Comparison of ENCODE assay signal across 8 cellular contexts in the genomic region with DNA sequence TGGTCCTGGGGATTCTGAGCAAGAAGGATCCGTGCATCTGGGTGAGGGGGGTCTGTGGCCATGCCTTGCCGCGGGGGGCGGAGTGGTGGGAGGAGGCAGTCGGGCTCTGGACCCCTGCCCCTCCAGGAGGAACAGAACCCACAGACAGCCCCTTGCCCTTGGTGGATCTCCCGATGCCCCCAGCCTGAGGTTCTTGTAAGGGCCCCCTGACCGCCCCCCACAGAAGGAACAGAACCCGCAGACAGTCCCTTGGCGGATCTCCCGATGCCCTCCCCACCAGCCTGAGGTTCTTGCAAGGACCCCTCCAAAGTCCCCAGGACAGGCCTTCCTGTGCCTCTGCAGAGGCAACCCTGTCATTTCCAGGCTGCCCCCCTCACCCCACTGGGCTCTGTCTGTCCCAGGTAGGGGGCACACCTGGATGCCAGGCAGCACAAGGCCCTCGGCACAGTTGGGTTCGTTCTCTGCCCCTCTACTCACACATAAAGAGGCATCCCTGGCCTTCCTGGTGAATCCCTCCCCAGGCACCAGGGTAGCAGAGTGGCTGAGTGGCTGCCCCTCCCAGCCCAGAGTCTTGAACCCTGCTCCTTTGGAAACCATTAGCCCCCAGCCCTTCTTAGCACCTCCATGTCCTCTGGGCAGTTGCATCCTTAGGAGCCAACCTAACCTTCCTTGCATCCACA. TPM values are rescaled to one million over a fixed set of nuclear protein-coding genes. Genes with fewer than 3 reads are reported as not detected.
A peak's percentile ranks its signal among the peaks of the same experiment; 100 is the strongest.
DNase-seq lines count a peak whose midpoint lies in the region; ATAC-seq and TF ChIP-seq lines count a peak whose summit lies in the region.

No MANE protein-coding gene starts in this region.

- H3K36me3 ChIP-seq in CD4-positive, alpha-beta memory T cell (ENCODE audit: insufficient read depth, low read length), result no peaks in the 10 kb centered on the region
- no peaks in the 10 kb centered on the region for H3K36me3 ChIP-seq in SK-N-MC (ENCODE audit: insufficient read depth, low read length)

- ATAC-seq in foreskin keratinocyte (no peak), GM18873 (IDR thresholded peaks at IDR 0.05; ENCODE audit: low FRiP score, unreplicated experiment) (no peak), HG03432 (IDR thresholded peaks at IDR 0.05; ENCODE audit: unreplicated experiment) (no peak)

- H3K4me3 Mint-ChIP-seq in CD4-positive, alpha-beta memory T cell, result peak overlapping the region in 6 of 8 donors; percentile 20 to 72 (median 54)

- no peaks in the 10 kb centered on the region for H3K36me3 Mint-ChIP-seq in CD4-positive, alpha-beta memory T cell

- no peak overlapping the region for H3K27ac Mint-ChIP-seq in CD4-positive, alpha-beta memory T cell

- peaks cover 5 to 11% of the 10 kb centered on the region in 2 donors for H3K27me3 Mint-ChIP-seq in CD4-positive, alpha-beta memory T cell

- H3K4me1 ChIP-seq in CD4-positive, alpha-beta memory T cell (ENCODE audit: insufficient read depth, low read length), result peaks cover 16% of the 10 kb centered on the region
- H3K4me1 ChIP-seq in foreskin keratinocyte, result peaks cover 15% of the 10 kb centered on the region

- POLR2A ChIA-PET in CD4-positive, alpha-beta memory T cell (lab: Charles Lee; ENCODE audit: partially characterized antibody), result interaction anchor here (1.0 to 1.9 kb wide), 2 partner anchors 128 to 201 kb away, joined by 3 to 5 read pairs; no protein-coding TSS in a partner anchor

- H3K9ac ChIP-seq in SK-N-MC (ENCODE audit: insufficient read length), result no peak overlapping the region

- H3K4me1 Mint-ChIP-seq in CD4-positive, alpha-beta memory T cell, result peaks cover 2 to 18% (median 9%) of the 10 kb centered on the region in 4 donors

- H3K27ac ChIP-seq in CD4-positive, alpha-beta memory T cell (ENCODE audit: low read depth, low read length), result no peak overlapping the region
- no peak overlapping the region for H3K27ac ChIP-seq in SK-N-MC
- peak overlapping the region; percentile 93 for H3K27ac ChIP-seq in foreskin keratinocyte
- no peak overlapping the region for H3K27ac ChIP-seq in caudate nucleus (ENCODE audit: low read depth, low read length)

- H3K9me3 ChIP-seq in CD4-positive, alpha-beta memory T cell (ENCODE audit: control insufficient read depth in 1 of 2, low read length in 2 of 2), result no peaks in the 10 kb centered on the region
- no peaks in the 10 kb centered on the region for H3K9me3 ChIP-seq in SK-N-MC (ENCODE audit: low read depth, low read length)

- no peak overlapping the region for H3K4me3 ChIP-seq in CD4-positive, alpha-beta memory T cell (ENCODE audit: low read length in 2 of 2)
- H3K4me3 ChIP-seq in SK-N-MC, result peak overlapping the region; percentile 81; the same call in 1 of the 2 replicates

- no peak for DNase-seq in CD4-positive, alpha-beta memory T cell
- DNase-seq in SK-N-MC (ENCODE audit: low read depth, low spot score), result no peak
- DNase-seq in foreskin keratinocyte, result no peak
- peak; percentile 72 for DNase-seq in posterior vena cava (ENCODE audit: low spot score)
- no peak for DNase-seq in HuH-7.5 (ENCODE audit: low spot score)
- DNase-seq in caudate nucleus (lab: John Stamatoyannopoulos, UW), result no peak

- intact Hi-C loops in CD4-positive, alpha-beta memory T cell (cut with micrococcal nuclease), result loop anchor here (5.0 kb wide), 2 partner anchors 130 to 395 kb away; a partner anchor contains a TSS
- intact Hi-C loops in posterior vena cava (cut with DNase I), result loop anchor here (2.0 to 5.0 kb wide), 2 partner anchors 185 to 207 kb away; no protein-coding TSS in a partner anchor

- no peaks in the 10 kb centered on the region for H3K9me3 Mint-ChIP-seq in CD4-positive, alpha-beta memory T cell

- no peak for TF ChIP-seq CTCF in foreskin keratinocyte (conservative IDR thresholded peaks at IDR 0.05)

- CTCF ChIA-PET in CD4-positive, alpha-beta memory T cell (lab: Charles Lee; ENCODE audit: partially characterized antibody), result interaction anchor here (2.8 kb wide), 1 partner anchor 205 kb away, joined by 13 read pairs; no protein-coding TSS in a partner anchor

- peaks cover 8% of the 10 kb centered on the region for H3K27me3 ChIP-seq in CD4-positive, alpha-beta memory T cell (ENCODE audit: insufficient read depth, low read length)
- no peaks in the 10 kb centered on the region for H3K27me3 ChIP-seq in foreskin keratinocyte

RNA-seq across cellular contexts. Expression of a gene that starts 1.9 kb away (rescaled TPM):
- 1 to 10 TPM; 1.1 to 1.2 TPM for total RNA-seq in CD4-positive, alpha-beta memory T cell
- under 1 TPM; 0.14 to 0.65 TPM for polyA plus RNA-seq in CD4-positive, alpha-beta memory T cell
- total RNA-seq in foreskin keratinocyte, result 116 and 121 TPM in 2 replicates
- 109 and 114 TPM in 2 replicates for polyA plus RNA-seq in foreskin keratinocyte
- 10 to 100 TPM; 69.5 to 83.1 TPM for total RNA-seq in posterior vena cava

Comparison
In these comparisons a context has a peak if more than half of its experiments do, and no peak if none do; other contexts are left out.
1. RNA of a gene that starts 1.9 kb away (total RNA-seq): 116 to 121 TPM in foreskin keratinocyte and 69.5 to 83.1 TPM in posterior vena cava; 1.1 to 1.2 TPM in CD4-positive, alpha-beta memory T cell; every median in the first group is over 10 times any median in the second.